Comparison of ENCODE assay signal across 26 cellular contexts in the genomic region with DNA sequence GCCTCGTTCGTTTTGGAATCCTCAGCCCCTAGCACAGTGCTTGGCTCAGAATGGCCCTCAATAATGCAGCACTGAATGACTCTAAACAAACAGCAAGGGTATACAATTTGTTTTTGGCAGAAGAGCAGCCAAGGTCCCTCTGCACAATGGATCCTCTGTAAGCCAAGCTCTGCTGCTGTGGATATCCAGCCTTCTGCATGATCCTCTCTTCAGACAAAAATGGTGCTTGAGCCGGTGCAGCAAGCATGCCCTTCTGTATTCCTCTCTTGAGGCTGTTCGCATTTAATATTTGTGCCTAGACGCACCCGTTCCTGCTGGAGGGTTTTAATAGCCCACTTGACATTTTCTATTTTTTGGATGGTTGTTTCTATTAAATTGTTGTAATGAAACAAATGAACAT.
"Had no signal": no experiment of that assay in that cellular context is flagged by ENCODE, and none has a peak within 500 bp of the region (broad histone marks: within the 10 kb centered on the region; RNA-seq: fewer than 3 reads in every experiment).

No MANE protein-coding gene starts in this region.

- H3K79me2 ChIP-seq: hepatocyte had no signal

- H3K4me2 ChIP-seq: hepatocyte had no signal

- H3K27me3 ChIP-seq: gastrocnemius medialis, hepatocyte, suprapubic skin had no signal

- H3K36me3 ChIP-seq: breast epithelium, gastrocnemius medialis, spleen, suprapubic skin, tibial artery, WERI-Rb-1 had no signal

- DNase-seq: activated CD4-positive, alpha-beta T cell treated with anti-CD3 and anti-CD28 coated beads for 1 hour; activated CD4-positive, alpha-beta T cell treated with anti-CD3 and anti-CD28 coated beads, Interleukin-2, amount 10 ng/mL, durations not matched to agents 7 days and 5 days; activated CD8-positive, alpha-beta T cell treated with anti-CD3 and anti-CD28 coated beads for 36 hours; activated naive CD4-positive, alpha-beta T cell; activated T-cell treated with anti-CD3 and anti-CD28 coated beads, Interleukin-2, amount 50 U/mL, for 4 hours; dermis blood vessel endothelial cell; effector CD4-positive, alpha-beta T cell; gastrocnemius medialis; islet precursor cell; mesenchymal stem cell; natural killer cell; posterior cingulate gyrus; right cardiac atrium; spleen; stimulated activated naive CD4-positive, alpha-beta T cell; T1000; tibial artery; WERI-Rb-1 had no signal

- H3K4me1 Mint-ChIP-seq: activated CD4-positive, alpha-beta T cell treated with anti-CD3 and anti-CD28 coated beads, Interleukin-2, amount 10 ng/mL, durations not matched to agents 7 days and 5 days; natural killer cell had no signal

- H3K4me3 Mint-ChIP-seq: activated CD4-positive, alpha-beta T cell treated with anti-CD3 and anti-CD28 coated beads, Interleukin-2, amount 10 ng/mL, durations not matched to agents 7 days and 5 days; activated CD8-positive, alpha-beta T cell treated with anti-CD3 and anti-CD28 coated beads for 36 hours; activated T-cell treated with anti-CD3 and anti-CD28 coated beads, Interleukin-2, amount 50 U/mL, for 4 hours; natural killer cell; T-helper 1 cell treated with Interleukin-12 subunit alpha and Interleukin-12 subunit beta and Interleukin-4 antibody, amounts not matched to agents 30 μg/mL and 1 μg/mL, for 36 hours had no signal

- H3K9me3 Mint-ChIP-seq: activated CD4-positive, alpha-beta T cell treated with anti-CD3 and anti-CD28 coated beads, Interleukin-2, amount 10 ng/mL, durations not matched to agents 7 days and 5 days; activated CD8-positive, alpha-beta T cell treated with anti-CD3 and anti-CD28 coated beads for 36 hours; activated naive CD4-positive, alpha-beta T cell treated with anti-CD3 and anti-CD28 coated beads, Interleukin-2, amount 50 U/mL, for 72 hours; activated T-cell treated with anti-CD3 and anti-CD28 coated beads, Interleukin-2, amount 50 U/mL, for 4 hours; T-helper 1 cell treated with Interleukin-12 subunit alpha and Interleukin-12 subunit beta and Interleukin-4 antibody, amounts not matched to agents 30 μg/mL and 1 μg/mL, for 36 hours had no signal

- H2AFZ ChIP-seq: hepatocyte had no signal

- H3K36me3 Mint-ChIP-seq: activated naive CD4-positive, alpha-beta T cell treated with anti-CD3 and anti-CD28 coated beads, Interleukin-2, amount 50 U/mL, for 72 hours; natural killer cell had no signal

- H3K4me1 ChIP-seq: breast epithelium, gastrocnemius medialis, spleen, suprapubic skin, tibial artery had no signal

- H3K27ac ChIP-seq: breast epithelium, epithelial cell of prostate, gastrocnemius medialis, hepatocyte, spleen, suprapubic skin, tibial artery, WERI-Rb-1 had no signal

- ATAC-seq: activated CD8-positive, alpha-beta T cell treated with anti-CD3 and anti-CD28 coated beads for 36 hours; activated naive CD4-positive, alpha-beta T cell treated with anti-CD3 and anti-CD28 coated beads, Interleukin-2, amount 50 U/mL, for 72 hours; activated T-cell treated with anti-CD3 and anti-CD28 coated beads, Interleukin-2, amount 50 U/mL, for 4 hours; gastrocnemius medialis; natural killer cell; right cardiac atrium had no signal

- H3K4me3 ChIP-seq: breast epithelium, gastrocnemius medialis, hepatocyte, spleen, suprapubic skin, tibial artery had no signal

- H3K9me3 ChIP-seq: breast epithelium, gastrocnemius medialis, spleen, suprapubic skin, tibial artery had no signal

- H3K27me3 Mint-ChIP-seq: activated CD4-positive, alpha-beta T cell treated with anti-CD3 and anti-CD28 coated beads, Interleukin-2, amount 10 ng/mL, durations not matched to agents 7 days and 5 days; activated CD8-positive, alpha-beta T cell treated with anti-CD3 and anti-CD28 coated beads for 36 hours had no signal

- H3K27ac Mint-ChIP-seq: activated CD4-positive, alpha-beta T cell treated with anti-CD3 and anti-CD28 coated beads, Interleukin-2, amount 10 ng/mL, durations not matched to agents 7 days and 5 days; activated CD8-positive, alpha-beta T cell treated with anti-CD3 and anti-CD28 coated beads for 36 hours; activated naive CD4-positive, alpha-beta T cell treated with anti-CD3 and anti-CD28 coated beads, Interleukin-2, amount 50 U/mL, for 72 hours; natural killer cell; T-helper 1 cell treated with Interleukin-12 subunit alpha and Interleukin-12 subunit beta and Interleukin-4 antibody, amounts not matched to agents 30 μg/mL and 1 μg/mL, for 36 hours had no signal

- FAIRE-seq: colon, endometrium had no signal
